Comparison of ENCODE assay signal across 19 cellular contexts in genomic region chr4:148141536-148141935, GRCh38.
DNase-seq lines count a peak whose midpoint lies in the region; ATAC-seq, FAIRE-seq and TF ChIP-seq lines count a peak whose summit lies in the region.
"Had no signal": no experiment of that assay in that cellular context is flagged by ENCODE, and none has a peak within 500 bp of the region (broad histone marks: within the 10 kb centered on the region; RNA-seq: fewer than 3 reads in every experiment).

No MANE protein-coding gene starts in this region.

- H3K4me1 ChIP-seq in H9 (ENCODE audit: insufficient read depth, low read length) (no peaks in the 10 kb centered on the region), H1 (replicated peaks in 1 of 4; ENCODE audit: control insufficient read depth in 3 of 4, insufficient read depth in 4 of 4, low read length in 3 of 4) (peaks cover 0 to 8% (median 0%) of the 10 kb centered on the region in 4 experiments; a peak in 2 of 7 replicates)
- H3K4me1 ChIP-seq: BLaER1, HAP-1 had no signal

- FAIRE-seq in H1 (lab: Jason Lieb, UNC): no peak
- FAIRE-seq: GM12892, GM18507, HepG2 had no signal

- H3K9me3 ChIP-seq in H9 (ENCODE audit: control insufficient read depth, low read depth, low read length) (no peaks in the 10 kb centered on the region), WERI-Rb-1 (ENCODE audit: severe bottlenecking) (no peaks in the 10 kb centered on the region), H1 (ENCODE audit: insufficient read depth in 2 of 2, low read depth in 1 of 2, low read length in 1 of 2) (no peaks in the 10 kb centered on the region)
- H3K9me3 ChIP-seq: BLaER1, HAP-1 had no signal

- TF ChIP-seq RAD21 in H1 (IDR thresholded peaks at IDR 0.05 in 1 of 2, conservative IDR thresholded peaks at IDR 0.05 in 1 of 2; ENCODE audit: low read depth in 2 of 2, low read length in 2 of 2): no peak

- H2BK5ac ChIP-seq in H9 (ENCODE audit: insufficient read length, low read length) (no peak overlapping the region), H1 (ENCODE audit: low read depth, low read length) (no peak overlapping the region)

- H3K18ac ChIP-seq in H9 (ENCODE audit: insufficient read length, low read depth, low read length): no peak overlapping the region
- no peak overlapping the region for H3K18ac ChIP-seq in H1 (ENCODE audit: extremely low read depth, low read length)

- H3K36me3 ChIP-seq in WERI-Rb-1 (no peaks in the 10 kb centered on the region), H1 (ENCODE audit: control insufficient read depth in 2 of 4, insufficient read depth in 4 of 4, low read length in 3 of 4) (no peaks in the 10 kb centered on the region)
- H3K36me3 ChIP-seq: BLaER1, HAP-1 had no signal

- H3K9ac ChIP-seq in H9 (ENCODE audit: extremely low read depth, insufficient read length, low read length): no peak overlapping the region
- no peak overlapping the region for H3K9ac ChIP-seq in H1 (replicated peaks in 1 of 4; ENCODE audit: extremely low read depth in 1 of 4, low read depth in 3 of 4, low read length in 3 of 4)
- H3K9ac ChIP-seq: BLaER1 had no signal

- no peak overlapping the region for H3T11ph ChIP-seq in H9 (ENCODE audit: low read length)

- H3K14ac ChIP-seq in H9 (ENCODE audit: insufficient read depth, low read length) (no peak overlapping the region), H1 (ENCODE audit: insufficient read length) (peak overlapping the region; percentile 77)

- no peak overlapping the region for H3K56ac ChIP-seq in H9 (ENCODE audit: insufficient read length, low read depth, low read length)
- H3K56ac ChIP-seq in H1 (replicated peaks; ENCODE audit: insufficient read length, low read depth, low read length): no peak overlapping the region

- H4K8ac ChIP-seq in H9 (replicated peaks; ENCODE audit: insufficient read length, low read depth, low read length) (no peak overlapping the region), H1 (ENCODE audit: extremely low read depth, insufficient read depth, low read length) (no peak overlapping the region)

- no peaks in the 10 kb centered on the region for H3K36me3 Mint-ChIP-seq in H9 (ENCODE audit: insufficient read depth in 1 of 3, low read depth in 3 of 3)
- H3K36me3 Mint-ChIP-seq: CD14-positive monocyte had no signal

- H2AK5ac ChIP-seq in H9 (ENCODE audit: insufficient read length, low read length) (no peak overlapping the region), H1 (ENCODE audit: low read depth, low read length) (no peak overlapping the region)

- H3K27ac ChIP-seq in H9 (ENCODE audit: insufficient read length, low read depth, low read length) (no peak overlapping the region), WERI-Rb-1 (no peak overlapping the region), H1 (ENCODE audit: low read depth, low read length) (no peak overlapping the region)
- H3K27ac ChIP-seq: BLaER1 had no signal

- H3K9me3 Mint-ChIP-seq in H9: no peaks in the 10 kb centered on the region
- H3K9me3 Mint-ChIP-seq: CD4-positive, alpha-beta memory T cell had no signal

- H3K4me1 Mint-ChIP-seq in H9: peaks cover 6% of the 10 kb centered on the region in 2 experiments; a peak in 3 of 4 replicates

- H3K27me3 Mint-ChIP-seq in H9 (ENCODE audit: low read depth): no peaks in the 10 kb centered on the region
- H3K27me3 Mint-ChIP-seq: CD4-positive, alpha-beta memory T cell had no signal

- peak overlapping the region in 2 of 3 experiments; percentile 13 to 78; a peak in 1 of 7 replicates for H3K27ac Mint-ChIP-seq in H9
- H3K27ac Mint-ChIP-seq: CD14-positive monocyte had no signal

- no CpG with 5 or more reads among the region's 3 CpGs for WGBS in H9 (ENCODE audit: extremely low coverage, insufficient read length, low lambda C conversion rate)
- 93% methylated on average over 3 of the region's 3 CpGs; no CpG with 5 or more reads in 1 of the 2 experiments for WGBS in H1 (ENCODE audit: extremely low coverage in 1 of 2, insufficient coverage in 1 of 2, insufficient read length in 1 of 2, insufficient replicate concordance in 2 of 2, low coverage in 1 of 2, low lambda C conversion rate in 2 of 2, missing lambda C conversion rate in 1 of 2), 2 experiments

- ATAC-seq in left lobe of liver (no peak), GM21423 (IDR thresholded peaks at IDR 0.05; ENCODE audit: unreplicated experiment) (no peak)
- ATAC-seq: HepG2 had no signal

- no peak overlapping the region for H4K5ac ChIP-seq in H9 (ENCODE audit: insufficient read length, low read depth, low read length)
- H4K5ac ChIP-seq in H1 (ENCODE audit: insufficient read length, low read depth, low read length): no peak overlapping the region

- no peak overlapping the region for H2BK120ac ChIP-seq in H9 (ENCODE audit: low read depth, low read length, poor library complexity, severe bottlenecking)
- H2BK120ac ChIP-seq in H1 (replicated peaks; ENCODE audit: low read depth, low read length): no peak overlapping the region

- H2BK20ac ChIP-seq in H9 (ENCODE audit: low read depth, low read length, poor library complexity, severe bottlenecking) (no peak overlapping the region), H1 (ENCODE audit: low read length) (no peak overlapping the region)

- TF ChIP-seq CTCF in H9 (conservative IDR thresholded peaks at IDR 0.05): no peak
- 0 out of 2 replicates have a peak, but pooled peaks have one; percentile 9 for TF ChIP-seq CTCF in WERI-Rb-1 (IDR thresholded peaks at IDR 0.05; ENCODE audit: low read depth, low read length)
- no peak for TF ChIP-seq CTCF in H1 (IDR thresholded peaks at IDR 0.05; ENCODE audit: control extremely low read depth in 1 of 3, insufficient read depth in 1 of 3, low read depth in 1 of 3, low read length in 3 of 3)

- H3K23ac ChIP-seq in H9 (ENCODE audit: insufficient read length, low read depth, low read length): no peak overlapping the region
- no peak overlapping the region for H3K23ac ChIP-seq in H1 (ENCODE audit: insufficient read length)

- H4K91ac ChIP-seq in H9 (ENCODE audit: insufficient read length, low read depth, low read length): no peak overlapping the region
- H4K91ac ChIP-seq in H1 (replicated peaks; ENCODE audit: insufficient read length, low read length): no peak overlapping the region

- H3K4ac ChIP-seq in H9 (ENCODE audit: low read depth, low read length) (no peak overlapping the region), H1 (replicated peaks; ENCODE audit: insufficient read length, low read depth, low read length) (no peak overlapping the region)

- H2AFZ ChIP-seq in H9 (ENCODE audit: low read length) (no peak overlapping the region), H1 (ENCODE audit: low read length) (no peak overlapping the region)

- H3K79me2 ChIP-seq in H9 (ENCODE audit: insufficient read depth, low read length): no peaks in the 10 kb centered on the region
- no peaks in the 10 kb centered on the region for H3K79me2 ChIP-seq in H1 (ENCODE audit: control insufficient read depth in 1 of 2, insufficient read depth in 2 of 2, low read length in 2 of 2)

- no peak overlapping the region for H3K4me3 ChIP-seq in WERI-Rb-1 (ENCODE audit: low read depth, low read length)
- no peak overlapping the region for H3K4me3 ChIP-seq in H1 (ENCODE audit: extremely low read depth in 1 of 4, insufficient read depth in 2 of 4, low read depth in 3 of 4, low read length in 4 of 4)
- H3K4me3 ChIP-seq: BLaER1, HAP-1 had no signal

- H4K20me1 ChIP-seq in H9 (ENCODE audit: control insufficient read depth, insufficient read depth, insufficient read length) (no peaks in the 10 kb centered on the region), H1 (replicated peaks in 1 of 2; ENCODE audit: control insufficient read depth in 1 of 2, insufficient read depth in 2 of 2, low read length in 2 of 2) (no peaks in the 10 kb centered on the region)
- H4K20me1 ChIP-seq: BLaER1 had no signal

- H3K4me2 ChIP-seq in H9 (ENCODE audit: insufficient read depth, insufficient read length, low read length) (no peak overlapping the region), H1 (ENCODE audit: insufficient read depth in 1 of 2, low read depth in 2 of 2, low read length in 2 of 2) (no peak overlapping the region)
- H3K4me2 ChIP-seq: BLaER1 had no signal

- H3K79me1 ChIP-seq in H9 (ENCODE audit: insufficient read depth, low read depth, low read length, poor library complexity, severe bottlenecking) (no peaks in the 10 kb centered on the region), H1 (ENCODE audit: low read depth, low read length) (no peaks in the 10 kb centered on the region)

- CTCF ChIA-PET in H1 (lab: Charles Lee; ENCODE audit: partially characterized antibody): interaction anchor here (1.5 kb wide), 1 partner anchor 118 kb away, joined by 3 read pairs; no protein-coding TSS in a partner anchor

- POLR2A ChIA-PET in H1 (lab: Charles Lee; ENCODE audit: partially characterized antibody): no interaction called here

- DNase-seq in H9 (no peak), WERI-Rb-1 (peak; percentile 74), H1 (ENCODE audit: low read depth in 1 of 2, low spot score in 2 of 2) (no peak), retina (peak; percentile 65), left lobe of liver (ENCODE audit: low spot score) (no peak), midbrain (lab: John Stamatoyannopoulos, UW) (no peak)
- DNase-seq: 8988T; CD4-positive, alpha-beta memory T cell; DMS153; DMS79; GDM1; GOT3 had no signal

- no peak overlapping the region for H3K4me3 Mint-ChIP-seq in H9
- H3K4me3 Mint-ChIP-seq: CD14-positive monocyte; CD4-positive, alpha-beta memory T cell had no signal

- H3K27me3 ChIP-seq in H9 (ENCODE audit: insufficient read depth, low read length) (no peaks in the 10 kb centered on the region), WERI-Rb-1 (ENCODE audit: insufficient read depth, low read depth, severe bottlenecking) (no peaks in the 10 kb centered on the region), H1 (replicated peaks in 1 of 4; ENCODE audit: control insufficient read depth in 3 of 4, extremely low read depth in 1 of 4, insufficient read depth in 3 of 4, low read length in 3 of 4) (no peaks in the 10 kb centered on the region)
- H3K27me3 ChIP-seq: BLaER1 had no signal

- H3K23me2 ChIP-seq in H9 (ENCODE audit: insufficient read length, low read depth, low read length, poor library complexity, severe bottlenecking): peaks cover 3% of the 10 kb centered on the region
- H3K23me2 ChIP-seq in H1 (ENCODE audit: low read depth, low read length): no peaks in the 10 kb centered on the region

- H2BK12ac ChIP-seq in H9 (ENCODE audit: insufficient read length, low read depth, low read length) (no peak overlapping the region), H1 (ENCODE audit: low read depth, low read length) (no peak overlapping the region)

- TF ChIP-seq POLR2A in H1 (IDR thresholded peaks at IDR 0.05; ENCODE audit: control extremely low read depth in 1 of 2, low read depth in 2 of 2, low read length in 2 of 2): no peak

- TF ChIP-seq EP300 in H1 (IDR thresholded peaks at IDR 0.05; ENCODE audit: borderline replicate concordance in 1 of 2, low read depth in 2 of 2, low read length in 2 of 2): no peak

- no peak overlapping the region for H2BK15ac ChIP-seq in H9 (ENCODE audit: low read depth, low read length)
- H2BK15ac ChIP-seq in H1 (ENCODE audit: low read length): no peak overlapping the region

TF ChIP-seq in H1, 55 proteins besides CTCF, POLR2A, EP300 and RAD21 (continues in another document):
- no peak for TF ChIP-seq GABPA (IDR thresholded peaks at IDR 0.05; ENCODE audit: borderline replicate concordance, insufficient read depth, low read length)
- no peak for TF ChIP-seq SUZ12 (IDR thresholded peaks at IDR 0.05; ENCODE audit: low read length)
- TF ChIP-seq JUN (IDR thresholded peaks at IDR 0.05; ENCODE audit: low read depth, low read length): no peak

Comparison
In these comparisons a context has a peak if more than half of its experiments do, and no peak if none do; other contexts are left out.
1. DNase-seq: peak in WERI-Rb-1 (single experiment) and retina (single experiment); none in H9 (single experiment), H1 (0 of 2), left lobe of liver (single experiment) and midbrain (single experiment).